19 cellular contexts compared by ENCODE assay signal in genomic region chr20:5551621-5552020, GRCh38.
"Had no signal": no experiment of that assay in that cellular context is flagged by ENCODE, and none has a peak within 500 bp of the region (broad histone marks: within the 10 kb centered on the region; RNA-seq: fewer than 3 reads in every experiment).

No MANE protein-coding gene starts in this region.

- DNase-seq: activated CD4-positive, alpha-beta T cell treated with anti-CD3 and anti-CD28 coated beads, Interleukin-2, amount 50 U/mL, for 1 hour; activated naive CD4-positive, alpha-beta T cell treated with anti-CD3 and anti-CD28 coated beads for 36 hours; activated T-cell treated with anti-CD3 and anti-CD28 coated beads, Interleukin-2, amount 50 U/mL, for 1 hour; dorsolateral prefrontal cortex; endodermal cell; gastrocnemius medialis; head of caudate nucleus; midbrain; stimulated activated CD4-positive, alpha-beta T cell treated with anti-CD3 and anti-CD28 coated beads, Interleukin-12 subunit alpha, Interleukin-12 subunit beta, amount 100 ng/mL, for 4 hours; stimulated activated CD4-positive, alpha-beta T cell treated with anti-CD3 and anti-CD28 coated beads, Interleukin-1b, Interleukin-23, amount 100 ng/mL, for 48 hours; stimulated activated naive CD4-positive, alpha-beta T cell treated with Interleukin-2 at 50 U/mL for 16 hours; T-cell; T-helper 9 cell had no signal

- H3K9ac ChIP-seq: neural progenitor cell had no signal

- H3K4me1 Mint-ChIP-seq: endodermal cell, neural progenitor cell had no signal

- H3K27ac ChIP-seq: dorsolateral prefrontal cortex, epithelial cell of prostate, gastrocnemius medialis, neural progenitor cell, tibial nerve had no signal

- H3K4me3 Mint-ChIP-seq: activated naive CD4-positive, alpha-beta T cell treated with anti-CD3 and anti-CD28 coated beads for 36 hours; endodermal cell; neural progenitor cell; T-cell had no signal

- H3K27ac Mint-ChIP-seq: activated T-helper 2 cell treated with anti-CD3 and anti-CD28 coated beads, Interferon-gamma antibody, Interleukin-2, Interleukin-4, amounts not matched to agents 10 μg/mL and 5 μg/mL and 100 μg/mL, durations not matched to agents 14 hours and 24 hours and 36 hours; endodermal cell; neural progenitor cell had no signal

- H3K4me3 ChIP-seq: dorsolateral prefrontal cortex, gastrocnemius medialis, lung, neural progenitor cell, tibial nerve had no signal

- H3K9me3 ChIP-seq: gastrocnemius medialis, tibial nerve had no signal

- H3K9me3 Mint-ChIP-seq: activated naive CD4-positive, alpha-beta T cell treated with anti-CD3 and anti-CD28 coated beads for 36 hours; activated T-helper 2 cell treated with anti-CD3 and anti-CD28 coated beads, Interferon-gamma antibody, Interleukin-2, Interleukin-4, amounts not matched to agents 10 μg/mL and 5 μg/mL and 100 μg/mL, durations not matched to agents 14 hours and 24 hours and 36 hours; endodermal cell; neural progenitor cell; T-cell had no signal

- H3K27me3 Mint-ChIP-seq: progenitor cell of endocrine pancreas, T-cell had no signal
